1 cellular context compared by ENCODE assay signal in the genomic region with DNA sequence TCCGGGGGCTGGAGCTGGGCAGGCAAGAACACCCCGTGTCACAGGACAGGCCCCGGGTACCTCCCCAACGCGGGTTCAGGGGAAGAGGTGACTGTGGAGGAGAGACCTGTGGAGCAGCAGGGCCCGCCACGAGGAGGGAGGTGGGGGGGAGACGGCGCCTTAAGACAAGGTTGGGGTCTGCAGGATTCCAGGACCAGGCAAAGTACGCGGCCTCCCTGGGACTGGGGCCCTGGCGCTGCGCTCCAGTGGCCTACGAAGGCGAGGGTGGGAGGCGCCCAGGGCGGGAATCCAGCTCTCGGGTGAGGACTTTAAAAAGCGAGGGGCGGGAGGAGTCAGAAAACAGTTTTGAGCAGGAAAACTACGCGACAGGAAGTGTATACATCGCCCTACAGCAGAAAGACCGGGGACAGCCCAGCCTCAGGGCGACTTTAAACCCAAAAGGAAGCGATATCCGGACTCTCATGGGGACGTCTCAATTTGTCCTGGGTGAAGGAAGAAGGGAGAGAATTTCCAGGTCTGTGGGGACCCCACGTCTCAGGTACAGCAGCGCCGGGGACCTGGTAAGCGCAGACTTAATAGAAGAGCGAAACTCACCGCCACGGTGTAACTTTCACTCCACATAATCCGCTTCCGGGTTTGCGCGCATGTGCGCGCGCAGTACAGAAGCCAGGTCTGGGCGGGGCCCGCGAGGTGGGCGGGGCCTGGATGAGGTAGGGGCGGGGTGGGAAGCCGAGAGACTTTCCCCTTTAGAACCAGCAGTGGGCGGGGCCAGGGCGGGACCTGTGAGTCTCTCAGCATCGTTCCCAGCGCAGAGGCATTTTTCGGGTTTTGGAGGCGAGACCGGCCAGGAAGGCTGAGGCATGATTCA.
TF ChIP-seq lines count a peak whose summit lies in the region.

ZNF83 (minus strand) TSS at position 638 of the 868 bp plus-strand sequence.

TF ChIP-seq in SK-N-SH treated with all-trans-retinoic acid at 6 μM for 48 hours, 23 proteins besides CTCF, POLR2A, EP300 and RAD21 (continued from another document):
- TF ChIP-seq, protein P1, sequence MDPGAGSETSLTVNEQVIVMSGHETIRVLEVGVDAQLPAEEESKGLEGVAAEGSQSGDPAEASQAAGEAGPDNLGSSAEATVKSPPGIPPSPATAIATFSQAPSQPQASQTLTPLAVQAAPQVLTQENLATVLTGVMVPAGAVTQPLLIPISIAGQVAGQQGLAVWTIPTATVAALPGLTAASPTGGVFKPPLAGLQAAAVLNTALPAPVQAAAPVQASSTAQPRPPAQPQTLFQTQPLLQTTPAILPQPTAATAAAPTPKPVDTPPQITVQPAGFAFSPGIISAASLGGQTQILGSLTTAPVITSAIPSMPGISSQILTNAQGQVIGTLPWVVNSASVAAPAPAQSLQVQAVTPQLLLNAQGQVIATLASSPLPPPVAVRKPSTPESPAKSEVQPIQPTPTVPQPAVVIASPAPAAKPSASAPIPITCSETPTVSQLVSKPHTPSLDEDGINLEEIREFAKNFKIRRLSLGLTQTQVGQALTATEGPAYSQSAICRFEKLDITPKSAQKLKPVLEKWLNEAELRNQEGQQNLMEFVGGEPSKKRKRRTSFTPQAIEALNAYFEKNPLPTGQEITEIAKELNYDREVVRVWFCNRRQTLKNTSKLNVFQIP (CRISPR knock-in tag; IDR thresholded peaks at IDR 0.05; ENCODE audit: borderline replicate concordance, low read depth) = no peak
- TF ChIP-seq OSR1 (CRISPR knock-in tag; IDR thresholded peaks at IDR 0.05) (no peak), ZFP3 (CRISPR knock-in tag; IDR thresholded peaks at IDR 0.05) (no peak), CSRNP3 (CRISPR knock-in tag; IDR thresholded peaks at IDR 0.05) (no peak), GLIS3 (CRISPR knock-in tag; IDR thresholded peaks at IDR 0.05) (no peak), ZNF70 (CRISPR knock-in tag; IDR thresholded peaks at IDR 0.05) (no peak), ESRRG (CRISPR knock-in tag; IDR thresholded peaks at IDR 0.05) (no peak), ARNTL (CRISPR knock-in tag; IDR thresholded peaks at IDR 0.05; ENCODE audit: borderline replicate concordance, low read depth) (no peak), BACH2 (CRISPR knock-in tag; IDR thresholded peaks at IDR 0.05; ENCODE audit: borderline replicate concordance) (no peak), ZFP30 (CRISPR knock-in tag; IDR thresholded peaks at IDR 0.05) (no peak), CSDC2 (CRISPR knock-in tag; IDR thresholded peaks at IDR 0.05) (no peak), SNAI2 (CRISPR knock-in tag; IDR thresholded peaks at IDR 0.05) (no peak), RARB (CRISPR knock-in tag; IDR thresholded peaks at IDR 0.05) (no peak), ZC3H10 (CRISPR knock-in tag; IDR thresholded peaks at IDR 0.05) (no peak), ISL1 (CRISPR knock-in tag; IDR thresholded peaks at IDR 0.05) (no peak)
- TF ChIP-seq, protein P2, sequence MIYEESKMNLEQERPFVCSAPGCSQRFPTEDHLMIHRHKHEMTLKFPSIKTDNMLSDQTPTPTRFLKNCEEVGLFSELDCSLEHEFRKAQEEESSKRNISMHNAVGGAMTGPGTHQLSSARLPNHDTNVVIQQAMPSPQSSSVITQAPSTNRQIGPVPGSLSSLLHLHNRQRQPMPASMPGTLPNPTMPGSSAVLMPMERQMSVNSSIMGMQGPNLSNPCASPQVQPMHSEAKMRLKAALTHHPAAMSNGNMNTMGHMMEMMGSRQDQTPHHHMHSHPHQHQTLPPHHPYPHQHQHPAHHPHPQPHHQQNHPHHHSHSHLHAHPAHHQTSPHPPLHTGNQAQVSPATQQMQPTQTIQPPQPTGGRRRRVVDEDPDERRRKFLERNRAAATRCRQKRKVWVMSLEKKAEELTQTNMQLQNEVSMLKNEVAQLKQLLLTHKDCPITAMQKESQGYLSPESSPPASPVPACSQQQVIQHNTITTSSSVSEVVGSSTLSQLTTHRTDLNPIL (CRISPR knock-in tag; IDR thresholded peaks at IDR 0.05; ENCODE audit: low read depth) = no peak
